ENCODE assay signal across 34 cellular contexts in the genomic region with DNA sequence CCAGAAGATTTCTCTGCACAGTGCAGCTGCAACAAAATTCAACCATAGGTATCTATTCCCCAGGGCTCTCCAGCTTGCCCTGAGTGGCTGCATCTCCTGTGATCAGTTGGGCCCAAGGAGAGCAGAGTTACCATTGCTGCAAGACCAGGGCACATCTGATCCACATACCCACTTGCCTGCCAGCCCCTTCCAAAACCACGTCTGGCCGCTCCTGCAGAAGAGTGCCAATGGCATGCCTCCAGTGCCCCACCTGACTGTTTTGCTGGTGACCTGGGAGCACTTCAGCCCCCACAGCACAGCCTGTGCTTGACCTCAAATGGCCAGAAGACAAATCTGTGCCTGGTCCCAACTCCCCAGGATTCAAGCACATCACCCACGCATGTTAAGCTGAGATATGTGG.
"Had no signal": no experiment of that assay in that cellular context is flagged by ENCODE, and none has a peak within 500 bp of the region (broad histone marks: within the 10 kb centered on the region; RNA-seq: fewer than 3 reads in every experiment).

No MANE protein-coding gene starts in this region.

- H3K4me3 ChIP-seq: MG63 had no signal

- H3K27me3 ChIP-seq: MG63 had no signal

- DNase-seq: Karpas-422, Kasumi-1, MG63, MM.1S, MV-4-11, NCI-H1048, NCI-H1092, NCI-H1092 treated with DMSO at 0.1 percent for 48 hours, NCI-H1105, NCI-H1105 treated with DMSO at 0.1 percent for 48 hours, NCI-H1417, NCI-H1417 treated with DMSO at 0.1 percent for 48 hours, NCI-H1436, NCI-H1436 treated with DMSO at 0.1 percent for 48 hours, NCI-H146, NCI-H1694, NCI-H1694 treated with DMSO at 0.1 percent for 48 hours, NCI-H187, NCI-H187 treated with DMSO at 0.1 percent for 48 hours, NCI-H1930, NCI-H2029, NCI-H2029 treated with DMSO at 0.1 percent for 48 hours, NCI-H2081, NCI-H2081 treated with DMSO at 0.1 percent for 48 hours, NCI-H2107, NCI-H2171, NCI-H2171 treated with DMSO at 0.1 percent for 48 hours, NCI-H2227 treated with DMSO at 0.1 percent for 48 hours, NCI-H226, NCI-H345, NCI-H446, NCI-H446 treated with DMSO at 0.1 percent for 48 hours, NCI-H510A, NCI-H510A treated with DMSO at 0.1 percent for 48 hours had no signal

- H3K9me3 ChIP-seq: MG63 had no signal

- H3K36me3 ChIP-seq: MG63 had no signal
